Comparison of ENCODE assay signal across 11 cellular contexts in the genomic region with DNA sequence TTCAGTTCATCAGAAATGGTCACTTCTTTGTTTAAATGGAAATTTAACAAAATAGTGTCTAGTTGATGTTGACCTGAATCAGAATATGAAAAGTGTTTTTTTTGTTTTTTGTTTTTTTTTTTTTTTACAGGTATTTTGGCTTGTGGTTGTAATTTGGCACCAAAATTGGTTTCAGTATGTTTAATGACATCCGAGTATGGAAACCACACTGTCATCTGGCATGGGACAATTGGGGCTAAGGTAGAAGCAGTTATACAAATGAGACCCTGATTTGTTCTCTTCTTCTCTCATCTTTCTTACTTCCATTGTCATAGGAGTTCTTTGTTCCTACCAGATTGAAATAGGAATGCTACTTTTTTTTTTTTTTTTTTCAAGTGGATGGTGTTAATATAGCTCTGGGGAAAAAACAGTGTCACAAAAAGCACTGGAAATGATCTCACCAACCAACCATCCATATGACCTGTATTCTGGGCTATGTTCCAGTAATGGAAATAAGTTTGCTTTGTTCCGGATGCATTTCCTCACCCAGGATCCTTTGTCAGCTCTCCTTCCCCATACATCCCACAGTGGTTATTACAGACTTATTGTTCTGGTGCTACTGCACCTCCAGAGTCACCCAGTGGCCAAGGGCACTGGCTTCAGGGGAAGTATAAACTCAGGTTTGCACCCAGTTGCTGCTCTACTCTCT.
DNase-seq lines count a peak whose midpoint lies in the region; ATAC-seq and TF ChIP-seq lines count a peak whose summit lies in the region.
"Had no signal": no experiment of that assay in that cellular context is flagged by ENCODE, and none has a peak within 500 bp of the region (broad histone marks: within the 10 kb centered on the region; RNA-seq: fewer than 3 reads in every experiment).

No MANE protein-coding gene starts in this region.

- H4K20me1 ChIP-seq in MM.1S (ENCODE audit: insufficient read depth, low read length): no peaks in the 10 kb centered on the region

- no peaks in the 10 kb centered on the region for H3K9me2 ChIP-seq in MM.1S (replicated peaks; ENCODE audit: insufficient read depth, low read length)

- no peaks in the 10 kb centered on the region for H3K27me3 Mint-ChIP-seq in T-helper 17 cell
- H3K27me3 Mint-ChIP-seq: progenitor cell of endocrine pancreas had no signal

- H3K27me3 ChIP-seq in AG04450 (ENCODE audit: control insufficient read depth, insufficient read depth, low read length) (no peaks in the 10 kb centered on the region), MG63 (no peaks in the 10 kb centered on the region), MM.1S (replicated peaks; ENCODE audit: insufficient read depth, low read length) (no peaks in the 10 kb centered on the region)
- H3K27me3 ChIP-seq: adrenal gland had no signal

- H3K4me2 ChIP-seq in MM.1S (ENCODE audit: low read depth, low read length): no peak overlapping the region

- no peak for ATAC-seq in GM18517 (IDR thresholded peaks at IDR 0.05; ENCODE audit: unreplicated experiment)
- ATAC-seq in T-helper 17 cell: no peak

- peak; percentile 55 for DNase-seq in AG04450 (ENCODE audit: low read depth, low spot score)
- DNase-seq in MG63: peak; percentile 36
- DNase-seq in astrocyte of the cerebellum (ENCODE audit: low read depth): peak; percentile 88
- peak; percentile 61 for DNase-seq in islet precursor cell
- no peak for DNase-seq in activated CD4-positive, alpha-beta T cell treated with anti-CD3 and anti-CD28 coated beads for 1 hour
- no peak for DNase-seq in MM.1S
- no peak for DNase-seq in T-helper 17 cell
- DNase-seq: Caco-2 had no signal

- TF ChIP-seq CTCF in AG04450 (IDR thresholded peaks at IDR 0.05; ENCODE audit: low read depth, low read length) (no peak), astrocyte of the cerebellum (IDR thresholded peaks at IDR 0.05; ENCODE audit: low read depth, low read length, missing control alignments) (no peak), MM.1S (IDR thresholded peaks at IDR 0.05; ENCODE audit: low read length) (no peak)

- H3K36me3 ChIP-seq in MG63: no peaks in the 10 kb centered on the region
- H3K36me3 ChIP-seq in MM.1S (replicated peaks; ENCODE audit: insufficient read depth, low read length): no peaks in the 10 kb centered on the region
- H3K36me3 ChIP-seq: adrenal gland had no signal

- POLR2A ChIA-PET in AG04450 (lab: Yijun Ruan, JAX): interaction anchor here (0.7 to 1.0 kb wide), 2 partner anchors 133 to 249 kb away, joined by 5 to 8 read pairs; a partner anchor contains a TSS

- no peaks in the 10 kb centered on the region for H3K4me1 ChIP-seq in MM.1S (ENCODE audit: low read length)
- H3K4me1 ChIP-seq: adrenal gland, Caco-2 had no signal

- no peaks in the 10 kb centered on the region for H3K4me1 Mint-ChIP-seq in T-helper 17 cell

- H3K79me2 ChIP-seq in MM.1S (ENCODE audit: low read length): no peaks in the 10 kb centered on the region

- no peak overlapping the region for H3K9ac ChIP-seq in MM.1S (ENCODE audit: low read length)

- H3K36me3 Mint-ChIP-seq in T-helper 17 cell (ENCODE audit: low read depth): no peaks in the 10 kb centered on the region

- H3K27ac ChIP-seq in AG04450 (ENCODE audit: low read depth, low read length) (peak overlapping the region; percentile 61), MM.1S (ENCODE audit: low read length) (no peak overlapping the region)
- H3K27ac ChIP-seq: adrenal gland had no signal

- CTCF ChIA-PET in AG04450 (lab: Charles Lee): no interaction called here

- H3K4me3 ChIP-seq in AG04450 (ENCODE audit: low read depth, low read length) (no peak overlapping the region), MG63 (no peak overlapping the region), astrocyte of the cerebellum (ENCODE audit: low read depth, low read length) (no peak overlapping the region), MM.1S (ENCODE audit: low read length) (no peak overlapping the region)
- H3K4me3 ChIP-seq: adrenal gland had no signal

- no peak overlapping the region for H3K4me3 Mint-ChIP-seq in T-helper 17 cell

- no peaks in the 10 kb centered on the region for H3K9me3 ChIP-seq in AG04450 (ENCODE audit: control insufficient read depth, insufficient read depth, low read length)
- H3K9me3 ChIP-seq in MG63: no peaks in the 10 kb centered on the region
- H3K9me3 ChIP-seq in MM.1S (replicated peaks; ENCODE audit: insufficient read depth, low read length): no peaks in the 10 kb centered on the region
- H3K9me3 ChIP-seq in T-helper 17 cell (ENCODE audit: control insufficient read depth, low read length, poor library complexity, severe bottlenecking): no peaks in the 10 kb centered on the region
- H3K9me3 ChIP-seq: adrenal gland, Caco-2 had no signal

- H3F3A ChIP-seq in MM.1S (ENCODE audit: insufficient read depth, low read length): no peaks in the 10 kb centered on the region

- in situ Hi-C loops in astrocyte of the cerebellum (cut with HindIII; ENCODE audit: low sequenced_read_pairs): no loop called here

- H2AFZ ChIP-seq in MM.1S (ENCODE audit: low read length): no peak overlapping the region

- H3K27ac Mint-ChIP-seq in T-helper 17 cell: no peak overlapping the region
- H3K27ac Mint-ChIP-seq: progenitor cell of endocrine pancreas had no signal

Comparison
In these comparisons a context has a peak if more than half of its experiments do, and no peak if none do; other contexts are left out.
1. DNase-seq: peak in AG04450 (single experiment), MG63 (single experiment), astrocyte of the cerebellum (single experiment) and islet precursor cell (single experiment); none in activated CD4-positive, alpha-beta T cell treated with anti-CD3 and anti-CD28 coated beads for 1 hour (single experiment), MM.1S (single experiment) and T-helper 17 cell (0 of 3).